8 cellular contexts compared by ENCODE assay signal in the genomic region with DNA sequence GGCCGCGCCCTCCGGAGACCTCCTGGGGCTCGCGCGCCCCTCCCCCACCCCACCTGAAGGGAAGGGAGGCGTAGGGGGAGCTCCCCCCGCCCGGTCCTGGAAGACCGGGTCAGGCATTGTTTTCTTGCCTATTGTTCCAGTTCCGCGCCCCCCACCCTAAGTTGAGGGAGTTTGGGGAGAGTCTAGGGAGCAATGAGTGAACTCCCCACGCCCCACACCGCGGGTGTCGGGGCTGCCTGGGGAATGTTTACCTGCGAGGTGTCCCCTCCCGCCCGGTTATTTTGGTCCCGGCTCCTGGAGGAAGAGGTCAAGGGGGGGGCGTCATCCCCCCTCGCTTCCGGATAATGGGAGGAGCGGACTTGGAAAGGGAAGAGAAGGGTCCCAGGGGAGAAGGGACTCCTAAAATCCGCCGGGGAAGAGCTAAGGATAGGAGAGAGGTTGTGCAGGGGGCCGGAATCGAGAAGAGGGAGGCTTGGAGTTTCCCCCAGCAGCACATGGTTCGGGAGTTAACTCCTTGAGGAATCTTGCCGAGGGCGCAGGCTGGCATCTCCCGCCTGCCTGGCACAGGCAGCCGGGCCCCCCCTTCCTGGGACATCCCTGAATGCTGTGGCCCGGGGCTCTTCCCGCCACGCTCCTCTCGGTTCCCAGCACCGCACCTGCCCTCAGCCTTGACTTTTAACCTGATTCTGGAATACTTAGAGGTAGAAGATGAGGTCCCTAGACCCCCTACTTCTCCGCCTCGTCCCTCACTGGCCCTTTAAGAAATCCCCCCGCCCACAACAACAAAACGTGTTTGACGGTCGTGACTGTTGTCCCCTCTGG. TPM values are rescaled to one million over a fixed set of nuclear protein-coding genes. Genes with fewer than 3 reads are reported as not detected.
DNase-seq lines count a peak whose midpoint lies in the region; ATAC-seq, FAIRE-seq and TF ChIP-seq lines count a peak whose summit lies in the region.

No MANE protein-coding gene starts in this region.

- intact Hi-C loops in pancreas (cut with DNase I) = no loop called here

- H3K4me1 ChIP-seq in pancreas = peaks cover 2 to 13% (median 12%) of the 10 kb centered on the region in 3 donors

- 1% methylated on average over 36 to 38 of the region's 44 CpGs for WGBS in pancreas, 2 donors

- H3K9me3 Mint-ChIP-seq in glutamatergic neuron (ENCODE audit: unreplicated experiment) = peaks cover 22% of the 10 kb centered on the region

- TF ChIP-seq CTCF in glutamatergic neuron (IDR thresholded peaks at IDR 0.05; ENCODE audit: partially characterized antibody, unreplicated experiment) (no peak), pancreas (IDR thresholded peaks at IDR 0.05) (no peak)

- peak overlapping the region; percentile 22 for H3K27ac Mint-ChIP-seq in glutamatergic neuron (ENCODE audit: unreplicated experiment)

- H3K36me3 Mint-ChIP-seq in glutamatergic neuron (ENCODE audit: unreplicated experiment) = no peaks in the 10 kb centered on the region

- no peaks in the 10 kb centered on the region for H3K9me3 ChIP-seq in pancreas

- H3K4me1 Mint-ChIP-seq in glutamatergic neuron (ENCODE audit: low read depth, unreplicated experiment) = peaks cover 14% of the 10 kb centered on the region

- no peaks in the 10 kb centered on the region for H3K36me3 ChIP-seq in pancreas

- H3K4me3 Mint-ChIP-seq in glutamatergic neuron (ENCODE audit: unreplicated experiment) = peak overlapping the region; percentile 89

- peak; percentile 23 for DNase-seq in NCI-H748 treated with DMSO at 0.1 percent for 48 hours (lab: John Stamatoyannopoulos, UW)
- peak; percentile 41 for DNase-seq in activated naive CD4-positive, alpha-beta T cell treated with anti-CD3 and anti-CD28 coated beads, Interleukin-2, amount 50 U/mL, for 16 hours
- peak; percentile 34 for DNase-seq in glutamatergic neuron
- DNase-seq in pancreas = peak in 5 of 6 donors; percentile 60 to 79 (median 69)
- DNase-seq in GOT3 (lab: John Stamatoyannopoulos, UW) = no peak

- ATAC-seq in pancreas = no peak
- ATAC-seq in HG03565 (IDR thresholded peaks at IDR 0.05; ENCODE audit: unreplicated experiment) = no peak
- ATAC-seq in HG03342 (IDR thresholded peaks at IDR 0.05; ENCODE audit: unreplicated experiment) = no peak

- peak overlapping the region; percentile 42 to 90 (median 72) for H3K27ac ChIP-seq in pancreas

- H3K27me3 Mint-ChIP-seq in glutamatergic neuron (ENCODE audit: unreplicated experiment) = peaks cover 27% of the 10 kb centered on the region

- peak; percentile 10 for TF ChIP-seq POLR2A in GM18526 (IDR thresholded peaks at IDR 0.05; ENCODE audit: extremely low read depth, insufficient read length)

- peak overlapping the region; percentile 58 to 76 (median 74) for H3K4me3 ChIP-seq in pancreas

- H3K27me3 ChIP-seq in pancreas = no peaks in the 10 kb centered on the region

- FAIRE-seq in pancreas (lab: Jason Lieb, UNC) = no peak

RNA-seq across cellular contexts. Expression of gene MLLT6, which starts 0.9 kb away (rescaled TPM):
- total RNA-seq in glutamatergic neuron (ENCODE audit: unreplicated experiment) = 59.8 TPM
- 100 to 1,000 TPM in 1 of 6 donors, 10 to 100 TPM in 5; 51.3 to 112 (median 67.4) TPM for total RNA-seq in pancreas
- 100 to 1,000 TPM in 1 of 2 donors, 10 to 100 TPM in 1; 69.9 to 181 TPM for polyA plus RNA-seq in pancreas

RNA-seq across cellular contexts. Expression of gene CISD3, which starts 24.1 kb away (rescaled TPM):
- total RNA-seq in glutamatergic neuron (ENCODE audit: unreplicated experiment) = 3.2 TPM
- 10 to 100 TPM; 27.5 to 44.3 (median 30.9) TPM for total RNA-seq in pancreas
- polyA plus RNA-seq in pancreas = 10 to 100 TPM; 28.1 to 34.9 TPM

RNA-seq across cellular contexts. Expression of gene EPOP, which starts 31.3 kb away (rescaled TPM):
- 2.0 TPM for total RNA-seq in glutamatergic neuron (ENCODE audit: unreplicated experiment)
- total RNA-seq in pancreas = 1 to 10 TPM; 2.4 to 4.3 (median 3.1) TPM
- 1 to 10 TPM in 1 of 2 donors, under 1 TPM in 1; 0.49 to 1.4 TPM for polyA plus RNA-seq in pancreas

RNA-seq across cellular contexts. Expression of gene PCGF2, which starts 42.1 kb away (rescaled TPM):
- 70.1 TPM for total RNA-seq in glutamatergic neuron (ENCODE audit: unreplicated experiment)
- 10 to 100 TPM; 12.9 to 25.2 (median 21.1) TPM for total RNA-seq in pancreas
- polyA plus RNA-seq in pancreas = 10 to 100 TPM; 39.2 to 39.6 TPM

RNA-seq across cellular contexts. Expression of gene PSMB3, which starts 46.5 kb away (rescaled TPM):
- total RNA-seq in glutamatergic neuron (ENCODE audit: unreplicated experiment) (121 TPM), pancreas (10 to 100 TPM; 27.7 to 74.7 (median 54.5) TPM)
- 100 to 1,000 TPM; 104 to 107 TPM for polyA plus RNA-seq in pancreas
